2 cellular contexts compared by ENCODE assay signal in the genomic region with DNA sequence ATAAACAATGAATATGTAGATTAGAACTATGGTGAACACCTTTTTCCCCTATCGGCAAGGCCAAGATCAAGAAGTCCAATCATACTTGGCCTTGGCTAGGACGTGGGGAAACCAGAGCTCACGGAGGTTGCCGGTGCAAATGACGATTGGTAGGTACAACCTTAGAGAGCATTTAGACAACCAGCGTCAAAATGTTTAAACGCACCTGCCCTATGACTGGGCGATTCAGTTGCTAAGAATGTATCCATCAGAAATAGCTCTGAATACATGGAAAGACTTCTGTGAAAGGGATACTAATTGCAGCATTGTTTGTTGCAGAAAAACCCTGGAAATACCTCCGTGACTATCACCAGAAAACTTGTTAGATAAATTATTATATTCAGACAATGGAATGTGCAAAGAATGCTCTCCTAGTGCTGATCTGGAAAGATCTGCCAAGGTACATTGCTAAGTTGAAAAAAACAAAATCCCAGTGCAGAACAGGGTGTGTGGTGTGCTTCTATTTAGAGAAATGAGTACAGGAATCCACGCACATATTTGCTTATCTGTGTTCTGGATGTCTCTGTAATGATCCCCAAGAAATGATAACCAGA.
TF ChIP-seq lines count a peak whose summit lies in the region.

No MANE protein-coding gene starts in this region.

TF ChIP-seq in IMR-90, 13 proteins besides CTCF, POLR2A, EP300 and RAD21:
- TF ChIP-seq MXI1 (IDR thresholded peaks at IDR 0.05; ENCODE audit: borderline replicate concordance, low read depth, low read length) (no peak), RCOR1 (IDR thresholded peaks at IDR 0.05; ENCODE audit: insufficient replicate concordance, low read length) (no peak), BHLHE40 (IDR thresholded peaks at IDR 0.05; ENCODE audit: low read depth, low read length) (no peak), FOS (IDR thresholded peaks at IDR 0.05; ENCODE audit: low read depth, low read length) (no peak), RFX5 (IDR thresholded peaks at IDR 0.05; ENCODE audit: low read depth, low read length) (no peak), CHD1 (IDR thresholded peaks at IDR 0.05; ENCODE audit: low read depth, low read length) (no peak), CEBPB (IDR thresholded peaks at IDR 0.05; ENCODE audit: low read depth, low read length) (no peak), NFE2L2 (IDR thresholded peaks at IDR 0.05; ENCODE audit: low read depth, low read length) (no peak), MAFK (IDR thresholded peaks at IDR 0.05; ENCODE audit: low read depth, low read length) (no peak), USF2 (IDR thresholded peaks at IDR 0.05; ENCODE audit: low read depth, low read length) (no peak), MAZ (IDR thresholded peaks at IDR 0.05; ENCODE audit: borderline replicate concordance, low read depth, low read length) (no peak), ELK1 (IDR thresholded peaks at IDR 0.05; ENCODE audit: borderline replicate concordance, low read depth, low read length) (no peak), SMC3 (IDR thresholded peaks at IDR 0.05; ENCODE audit: low read depth, low read length) (no peak)

TF ChIP-seq in K562, 482 proteins besides CTCF, POLR2A, EP300 and RAD21:
- TF ChIP-seq BRD9 (IDR thresholded peaks at IDR 0.05; ENCODE audit: low read depth, partially characterized antibody) = no peak
TF ChIP-seq in K562: peak in this region for 0.
